ENCODE assay signal across 1 cellular context in the genomic region with DNA sequence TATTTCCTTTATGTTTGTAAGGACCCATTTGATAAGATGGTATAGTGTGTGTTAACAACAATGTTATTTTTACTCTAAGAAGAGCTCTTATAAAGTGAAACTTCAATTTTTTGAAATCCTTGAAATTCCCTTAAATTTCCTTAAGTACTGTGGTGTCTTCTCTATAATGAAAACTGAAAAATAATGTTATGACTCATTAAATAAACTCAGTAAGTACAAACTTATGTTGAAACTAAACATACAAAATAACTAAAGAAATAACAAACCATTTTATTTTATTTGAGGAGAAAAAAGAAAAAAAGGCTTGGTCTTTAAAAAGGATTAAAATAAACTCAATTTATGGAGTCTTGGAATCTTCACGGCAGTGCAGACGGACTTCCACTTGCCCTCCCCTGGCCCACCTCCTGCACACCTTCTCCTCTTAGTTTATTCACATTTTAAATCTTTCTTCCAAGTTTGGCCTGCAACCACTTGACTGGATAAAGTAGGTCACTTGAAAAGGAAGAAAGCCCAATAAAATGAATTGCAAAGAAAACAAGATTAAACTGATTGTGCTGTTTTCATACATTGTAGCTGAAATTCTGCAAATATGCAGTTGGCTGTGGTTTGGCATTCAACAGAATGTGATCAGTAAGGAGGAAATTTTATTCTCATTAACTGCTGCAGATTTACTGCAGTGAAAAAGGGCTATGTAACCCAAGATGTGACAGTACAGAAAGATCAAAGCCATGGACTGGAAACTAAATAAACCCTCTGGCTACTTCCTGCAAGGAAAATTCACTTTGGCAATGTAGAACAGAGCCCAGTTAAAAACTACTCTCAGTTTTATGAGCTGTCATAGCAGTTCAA.
TF ChIP-seq lines count a peak whose summit lies in the region.

No MANE protein-coding gene starts in this region.

TF ChIP-seq in HEK293, 187 proteins besides CTCF, POLR2A, EP300 and RAD21 (continued from another document and continues in another):
- TF ChIP-seq, protein P1, sequence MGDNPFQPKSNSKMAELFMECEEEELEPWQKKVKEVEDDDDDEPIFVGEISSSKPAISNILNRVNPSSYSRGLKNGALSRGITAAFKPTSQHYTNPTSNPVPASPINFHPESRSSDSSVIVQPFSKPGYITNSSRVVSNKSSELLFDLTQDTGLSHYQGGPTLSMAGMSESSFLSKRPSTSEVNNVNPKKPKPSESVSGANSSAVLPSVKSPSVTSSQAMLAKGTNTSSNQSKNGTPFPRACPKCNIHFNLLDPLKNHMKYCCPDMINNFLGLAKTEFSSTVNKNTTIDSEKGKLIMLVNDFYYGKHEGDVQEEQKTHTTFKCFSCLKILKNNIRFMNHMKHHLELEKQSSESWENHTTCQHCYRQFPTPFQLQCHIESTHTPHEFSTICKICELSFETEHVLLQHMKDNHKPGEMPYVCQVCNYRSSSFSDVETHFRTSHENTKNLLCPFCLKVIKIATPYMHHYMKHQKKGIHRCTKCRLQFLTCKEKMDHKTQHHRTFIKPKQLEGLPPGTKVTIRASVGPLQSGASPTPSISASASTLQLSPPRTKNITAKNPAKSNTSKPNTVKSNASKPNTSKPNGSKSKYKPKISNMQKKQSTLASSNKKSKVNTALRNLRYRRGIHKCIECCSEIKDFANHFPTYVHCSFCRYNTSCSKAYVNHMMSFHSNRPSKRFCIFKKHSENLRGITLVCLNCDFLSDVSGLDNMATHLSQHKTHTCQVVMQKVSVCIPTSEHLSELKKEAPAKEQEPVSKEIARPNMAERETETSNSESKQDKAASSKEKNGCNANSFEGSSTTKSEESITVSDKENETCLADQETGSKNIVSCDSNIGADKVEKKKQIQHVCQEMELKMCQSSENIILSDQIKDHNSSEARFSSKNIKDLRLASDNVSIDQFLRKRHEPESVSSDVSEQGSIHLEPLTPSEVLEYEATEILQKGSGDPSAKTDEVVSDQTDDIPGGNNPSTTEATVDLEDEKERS (tag by site-specific recombination; IDR thresholded peaks at IDR 0.05): no peak
- TF ChIP-seq HOXD13 (CRISPR knock-in tag; IDR thresholded peaks at IDR 0.05; ENCODE audit: borderline replicate concordance) (peak; percentile 76; the same call in 1 of the 2 replicates), ZNF184 (tag by site-specific recombination; IDR thresholded peaks at IDR 0.05) (no peak), MYNN (tag by site-specific recombination; IDR thresholded peaks at IDR 0.05; ENCODE audit: borderline replicate concordance) (no peak), ZNF658 (tag by site-specific recombination; IDR thresholded peaks at IDR 0.05) (no peak), ZNF626 (tag by site-specific recombination; IDR thresholded peaks at IDR 0.05) (no peak), KLF7 (tag by site-specific recombination; IDR thresholded peaks at IDR 0.05; ENCODE audit: borderline replicate concordance) (peak; percentile 69; the same call in 1 of the 2 replicates), ZNF561 (tag by site-specific recombination; IDR thresholded peaks at IDR 0.05; ENCODE audit: borderline replicate concordance) (peak; percentile 98), ZNF133 (tag by site-specific recombination; IDR thresholded peaks at IDR 0.05) (no peak), BCL11A (tag by site-specific recombination; IDR thresholded peaks at IDR 0.05; ENCODE audit: low read depth) (peak; percentile 83), OSR2 (tag by site-specific recombination; IDR thresholded peaks at IDR 0.05) (peak; percentile 100), ZBTB48 (tag by site-specific recombination; IDR thresholded peaks at IDR 0.05) (no peak), ZNF571 (tag by site-specific recombination; IDR thresholded peaks at IDR 0.05) (no peak), ZNF600 (tag by site-specific recombination; IDR thresholded peaks at IDR 0.05) (peak; percentile 40; the same call in 1 of the 2 replicates), ZNF433 (tag by site-specific recombination; IDR thresholded peaks at IDR 0.05; ENCODE audit: low read depth) (no peak), ZNF350 (tag by site-specific recombination; IDR thresholded peaks at IDR 0.05) (no peak), ZNF610 (tag by site-specific recombination; IDR thresholded peaks at IDR 0.05; ENCODE audit: borderline replicate concordance) (peak; percentile 89), ZNF501 (tag by site-specific recombination; IDR thresholded peaks at IDR 0.05) (peak; percentile 72), ZNF701 (tag by site-specific recombination; IDR thresholded peaks at IDR 0.05) (no peak), ZNF654 (tag by site-specific recombination; IDR thresholded peaks at IDR 0.05; ENCODE audit: low read depth) (no peak), ZNF514 (tag by site-specific recombination; IDR thresholded peaks at IDR 0.05) (no peak), ZNF211 (tag by site-specific recombination; IDR thresholded peaks at IDR 0.05; ENCODE audit: low read depth) (no peak), KLF1 (tag by site-specific recombination; IDR thresholded peaks at IDR 0.05) (peak; percentile 21; the same call in 1 of the 2 replicates), ZNF24 (tag by site-specific recombination; IDR thresholded peaks at IDR 0.05) (peak; percentile 82), ZXDB (tag by site-specific recombination; IDR thresholded peaks at IDR 0.05) (peak; percentile 96), GLIS2 (tag by site-specific recombination; IDR thresholded peaks at IDR 0.05) (0 out of 2 replicates have a peak, but pooled peaks have one; percentile 11), ZNF521 (tag by site-specific recombination; IDR thresholded peaks at IDR 0.05) (no peak), GFI1B (tag by site-specific recombination; IDR thresholded peaks at IDR 0.05) (peak; percentile 93), ZNF473 (tag by site-specific recombination; IDR thresholded peaks at IDR 0.05) (no peak), ZNF169 (tag by site-specific recombination; IDR thresholded peaks at IDR 0.05) (no peak), KLF10 (tag by site-specific recombination; IDR thresholded peaks at IDR 0.05) (peak; percentile 90), ZNF302 (tag by site-specific recombination; IDR thresholded peaks at IDR 0.05; ENCODE audit: low read depth) (no peak; the same call in 1 of the 2 replicates)
- TF ChIP-seq, protein P2, sequence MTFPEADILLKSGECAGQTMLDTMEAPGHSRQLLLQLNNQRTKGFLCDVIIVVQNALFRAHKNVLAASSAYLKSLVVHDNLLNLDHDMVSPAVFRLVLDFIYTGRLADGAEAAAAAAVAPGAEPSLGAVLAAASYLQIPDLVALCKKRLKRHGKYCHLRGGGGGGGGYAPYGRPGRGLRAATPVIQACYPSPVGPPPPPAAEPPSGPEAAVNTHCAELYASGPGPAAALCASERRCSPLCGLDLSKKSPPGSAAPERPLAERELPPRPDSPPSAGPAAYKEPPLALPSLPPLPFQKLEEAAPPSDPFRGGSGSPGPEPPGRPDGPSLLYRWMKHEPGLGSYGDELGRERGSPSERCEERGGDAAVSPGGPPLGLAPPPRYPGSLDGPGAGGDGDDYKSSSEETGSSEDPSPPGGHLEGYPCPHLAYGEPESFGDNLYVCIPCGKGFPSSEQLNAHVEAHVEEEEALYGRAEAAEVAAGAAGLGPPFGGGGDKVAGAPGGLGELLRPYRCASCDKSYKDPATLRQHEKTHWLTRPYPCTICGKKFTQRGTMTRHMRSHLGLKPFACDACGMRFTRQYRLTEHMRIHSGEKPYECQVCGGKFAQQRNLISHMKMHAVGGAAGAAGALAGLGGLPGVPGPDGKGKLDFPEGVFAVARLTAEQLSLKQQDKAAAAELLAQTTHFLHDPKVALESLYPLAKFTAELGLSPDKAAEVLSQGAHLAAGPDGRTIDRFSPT (tag by site-specific recombination; IDR thresholded peaks at IDR 0.05): no peak
- TF ChIP-seq, protein P3, sequence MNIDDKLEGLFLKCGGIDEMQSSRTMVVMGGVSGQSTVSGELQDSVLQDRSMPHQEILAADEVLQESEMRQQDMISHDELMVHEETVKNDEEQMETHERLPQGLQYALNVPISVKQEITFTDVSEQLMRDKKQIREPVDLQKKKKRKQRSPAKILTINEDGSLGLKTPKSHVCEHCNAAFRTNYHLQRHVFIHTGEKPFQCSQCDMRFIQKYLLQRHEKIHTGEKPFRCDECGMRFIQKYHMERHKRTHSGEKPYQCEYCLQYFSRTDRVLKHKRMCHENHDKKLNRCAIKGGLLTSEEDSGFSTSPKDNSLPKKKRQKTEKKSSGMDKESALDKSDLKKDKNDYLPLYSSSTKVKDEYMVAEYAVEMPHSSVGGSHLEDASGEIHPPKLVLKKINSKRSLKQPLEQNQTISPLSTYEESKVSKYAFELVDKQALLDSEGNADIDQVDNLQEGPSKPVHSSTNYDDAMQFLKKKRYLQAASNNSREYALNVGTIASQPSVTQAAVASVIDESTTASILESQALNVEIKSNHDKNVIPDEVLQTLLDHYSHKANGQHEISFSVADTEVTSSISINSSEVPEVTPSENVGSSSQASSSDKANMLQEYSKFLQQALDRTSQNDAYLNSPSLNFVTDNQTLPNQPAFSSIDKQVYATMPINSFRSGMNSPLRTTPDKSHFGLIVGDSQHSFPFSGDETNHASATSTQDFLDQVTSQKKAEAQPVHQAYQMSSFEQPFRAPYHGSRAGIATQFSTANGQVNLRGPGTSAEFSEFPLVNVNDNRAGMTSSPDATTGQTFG (tag by site-specific recombination; IDR thresholded peaks at IDR 0.05; ENCODE audit: borderline replicate concordance): no peak
- TF ChIP-seq, protein P4, sequence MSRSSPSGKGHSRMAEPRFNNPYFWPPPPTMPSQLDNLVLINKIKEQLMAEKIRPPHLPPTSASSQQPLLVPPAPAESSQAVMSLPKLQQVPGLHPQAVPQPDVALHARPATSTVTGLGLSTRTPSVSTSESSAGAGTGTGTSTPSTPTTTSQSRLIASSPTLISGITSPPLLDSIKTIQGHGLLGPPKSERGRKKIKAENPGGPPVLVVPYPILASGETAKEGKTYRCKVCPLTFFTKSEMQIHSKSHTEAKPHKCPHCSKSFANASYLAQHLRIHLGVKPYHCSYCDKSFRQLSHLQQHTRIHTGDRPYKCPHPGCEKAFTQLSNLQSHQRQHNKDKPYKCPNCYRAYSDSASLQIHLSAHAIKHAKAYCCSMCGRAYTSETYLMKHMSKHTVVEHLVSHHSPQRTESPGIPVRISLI (tag by site-specific recombination; IDR thresholded peaks at IDR 0.05): no peak
- TF ChIP-seq, protein P5, sequence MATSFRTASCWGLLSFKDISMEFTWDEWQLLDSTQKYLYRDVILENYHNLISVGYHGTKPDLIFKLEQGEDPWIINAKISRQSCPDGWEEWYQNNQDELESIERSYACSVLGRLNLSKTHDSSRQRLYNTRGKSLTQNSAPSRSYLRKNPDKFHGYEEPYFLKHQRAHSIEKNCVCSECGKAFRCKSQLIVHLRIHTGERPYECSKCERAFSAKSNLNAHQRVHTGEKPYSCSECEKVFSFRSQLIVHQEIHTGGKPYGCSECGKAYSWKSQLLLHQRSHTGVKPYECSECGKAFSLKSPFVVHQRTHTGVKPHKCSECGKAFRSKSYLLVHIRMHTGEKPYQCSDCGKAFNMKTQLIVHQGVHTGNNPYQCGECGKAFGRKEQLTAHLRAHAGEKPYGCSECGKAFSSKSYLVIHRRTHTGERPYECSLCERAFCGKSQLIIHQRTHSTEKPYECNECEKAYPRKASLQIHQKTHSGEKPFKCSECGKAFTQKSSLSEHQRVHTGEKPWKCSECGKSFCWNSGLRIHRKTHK (tag by site-specific recombination; IDR thresholded peaks at IDR 0.05): no peak
- TF ChIP-seq, protein P6, sequence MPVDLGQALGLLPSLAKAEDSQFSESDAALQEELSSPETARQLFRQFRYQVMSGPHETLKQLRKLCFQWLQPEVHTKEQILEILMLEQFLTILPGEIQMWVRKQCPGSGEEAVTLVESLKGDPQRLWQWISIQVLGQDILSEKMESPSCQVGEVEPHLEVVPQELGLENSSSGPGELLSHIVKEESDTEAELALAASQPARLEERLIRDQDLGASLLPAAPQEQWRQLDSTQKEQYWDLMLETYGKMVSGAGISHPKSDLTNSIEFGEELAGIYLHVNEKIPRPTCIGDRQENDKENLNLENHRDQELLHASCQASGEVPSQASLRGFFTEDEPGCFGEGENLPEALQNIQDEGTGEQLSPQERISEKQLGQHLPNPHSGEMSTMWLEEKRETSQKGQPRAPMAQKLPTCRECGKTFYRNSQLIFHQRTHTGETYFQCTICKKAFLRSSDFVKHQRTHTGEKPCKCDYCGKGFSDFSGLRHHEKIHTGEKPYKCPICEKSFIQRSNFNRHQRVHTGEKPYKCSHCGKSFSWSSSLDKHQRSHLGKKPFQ (tag by site-specific recombination; IDR thresholded peaks at IDR 0.05): peak; percentile 91
- TF ChIP-seq, protein P7, sequence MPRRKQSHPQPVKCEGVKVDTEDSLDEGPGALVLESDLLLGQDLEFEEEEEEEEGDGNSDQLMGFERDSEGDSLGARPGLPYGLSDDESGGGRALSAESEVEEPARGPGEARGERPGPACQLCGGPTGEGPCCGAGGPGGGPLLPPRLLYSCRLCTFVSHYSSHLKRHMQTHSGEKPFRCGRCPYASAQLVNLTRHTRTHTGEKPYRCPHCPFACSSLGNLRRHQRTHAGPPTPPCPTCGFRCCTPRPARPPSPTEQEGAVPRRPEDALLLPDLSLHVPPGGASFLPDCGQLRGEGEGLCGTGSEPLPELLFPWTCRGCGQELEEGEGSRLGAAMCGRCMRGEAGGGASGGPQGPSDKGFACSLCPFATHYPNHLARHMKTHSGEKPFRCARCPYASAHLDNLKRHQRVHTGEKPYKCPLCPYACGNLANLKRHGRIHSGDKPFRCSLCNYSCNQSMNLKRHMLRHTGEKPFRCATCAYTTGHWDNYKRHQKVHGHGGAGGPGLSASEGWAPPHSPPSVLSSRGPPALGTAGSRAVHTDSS (tag by site-specific recombination; IDR thresholded peaks at IDR 0.05): peak; percentile 53; the same call in 1 of the 2 replicates
- TF ChIP-seq, protein P8, sequence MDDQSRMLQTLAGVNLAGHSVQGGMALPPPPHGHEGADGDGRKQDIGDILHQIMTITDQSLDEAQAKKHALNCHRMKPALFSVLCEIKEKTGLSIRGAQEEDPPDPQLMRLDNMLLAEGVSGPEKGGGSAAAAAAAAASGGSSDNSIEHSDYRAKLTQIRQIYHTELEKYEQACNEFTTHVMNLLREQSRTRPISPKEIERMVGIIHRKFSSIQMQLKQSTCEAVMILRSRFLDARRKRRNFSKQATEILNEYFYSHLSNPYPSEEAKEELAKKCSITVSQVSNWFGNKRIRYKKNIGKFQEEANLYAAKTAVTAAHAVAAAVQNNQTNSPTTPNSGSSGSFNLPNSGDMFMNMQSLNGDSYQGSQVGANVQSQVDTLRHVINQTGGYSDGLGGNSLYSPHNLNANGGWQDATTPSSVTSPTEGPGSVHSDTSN (CRISPR knock-in tag; IDR thresholded peaks at IDR 0.05): no peak
- TF ChIP-seq, protein P9, sequence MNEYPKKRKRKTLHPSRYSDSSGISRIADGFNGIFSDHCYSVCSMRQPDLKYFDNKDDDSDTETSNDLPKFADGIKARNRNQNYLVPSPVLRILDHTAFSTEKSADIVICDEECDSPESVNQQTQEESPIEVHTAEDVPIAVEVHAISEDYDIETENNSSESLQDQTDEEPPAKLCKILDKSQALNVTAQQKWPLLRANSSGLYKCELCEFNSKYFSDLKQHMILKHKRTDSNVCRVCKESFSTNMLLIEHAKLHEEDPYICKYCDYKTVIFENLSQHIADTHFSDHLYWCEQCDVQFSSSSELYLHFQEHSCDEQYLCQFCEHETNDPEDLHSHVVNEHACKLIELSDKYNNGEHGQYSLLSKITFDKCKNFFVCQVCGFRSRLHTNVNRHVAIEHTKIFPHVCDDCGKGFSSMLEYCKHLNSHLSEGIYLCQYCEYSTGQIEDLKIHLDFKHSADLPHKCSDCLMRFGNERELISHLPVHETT (tag by site-specific recombination; IDR thresholded peaks at IDR 0.05): no peak; the same call in 1 of the 2 replicates
- TF ChIP-seq, protein P10, sequence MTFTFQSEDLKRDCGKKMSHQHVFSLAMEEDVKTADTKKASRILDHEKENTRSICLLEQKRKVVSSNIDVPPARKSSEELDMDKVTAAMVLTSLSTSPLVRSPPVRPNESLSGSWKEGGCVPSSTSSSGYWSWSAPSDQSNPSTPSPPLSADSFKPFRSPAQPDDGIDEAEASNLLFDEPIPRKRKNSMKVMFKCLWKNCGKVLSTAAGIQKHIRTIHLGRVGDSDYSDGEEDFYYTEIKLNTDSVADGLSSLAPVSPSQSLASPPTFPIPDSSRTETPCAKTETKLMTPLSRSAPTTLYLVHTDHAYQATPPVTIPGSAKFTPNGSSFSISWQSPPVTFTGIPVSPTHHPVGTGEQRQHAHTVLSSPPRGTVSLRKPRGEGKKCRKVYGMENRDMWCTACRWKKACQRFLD (tag by site-specific recombination; IDR thresholded peaks at IDR 0.05): no peak
